ENCODE assay signal across 10 cellular contexts in genomic region chr4:76434901-76435688, GRCh38. TPM values are rescaled to one million over a fixed set of nuclear protein-coding genes. Genes with fewer than 3 reads are reported as not detected.
A peak's percentile ranks its signal among the peaks of the same experiment; 100 is the strongest.
DNase-seq lines count a peak whose midpoint lies in the region; ATAC-seq and TF ChIP-seq lines count a peak whose summit lies in the region.
"Had no signal": no experiment of that assay in that cellular context is flagged by ENCODE, and none has a peak within 500 bp of the region (broad histone marks: within the 10 kb centered on the region; RNA-seq: fewer than 3 reads in every experiment).

Gene SHROOM3, plus strand, starts transcription at chr4:76435229. Its CDS starts 824 bp downstream, at chr4:76436053.

- H3K4me3 Mint-ChIP-seq in MCF 10A (ENCODE audit: unreplicated experiment): peak within 1 kb of the TSS; percentile 65
- H3K4me3 Mint-ChIP-seq: central memory CD8-positive, alpha-beta T cell had no signal

- POLR2A ChIA-PET in MCF 10A (lab: Yijun Ruan, JAX): interaction anchor here (0.7 to 8.4 kb wide), 28 partner anchors 9 to 722 kb away, joined by 3 to 76 read pairs (median 4); partner anchors contain the start of genes CCNG2, NUP54, SCARB2 and SEPTIN11

- H3K36me3 ChIP-seq in stomach: no peaks in the 10 kb centered on the region

- no peaks in the 10 kb centered on the region for H3K9me3 Mint-ChIP-seq in MCF 10A (ENCODE audit: unreplicated experiment)
- H3K9me3 Mint-ChIP-seq: central memory CD8-positive, alpha-beta T cell had no signal

- TF ChIP-seq CTCF in MCF 10A (IDR thresholded peaks at IDR 0.05; ENCODE audit: unreplicated experiment): no peak
- TF ChIP-seq CTCF in stomach (IDR thresholded peaks at IDR 0.05): no peak

- no peaks in the 10 kb centered on the region for H3K36me3 Mint-ChIP-seq in MCF 10A (ENCODE audit: insufficient read depth, unreplicated experiment)

- no peak for ATAC-seq in GM18520 (IDR thresholded peaks at IDR 0.05; ENCODE audit: unreplicated experiment)
- no peak for ATAC-seq in HG03196 (IDR thresholded peaks at IDR 0.05; ENCODE audit: unreplicated experiment)

- peak within 1 kb of the TSS; percentile 44 for H3K27ac Mint-ChIP-seq in MCF 10A (ENCODE audit: low read depth, unreplicated experiment)

- H3K27me3 ChIP-seq in stomach: no peaks in the 10 kb centered on the region

- H3K9me3 ChIP-seq in stomach: no peaks in the 10 kb centered on the region

- no peaks in the 10 kb centered on the region for H3K27me3 Mint-ChIP-seq in MCF 10A (ENCODE audit: insufficient read depth, unreplicated experiment)

- CTCF ChIA-PET in MCF 10A (lab: Yijun Ruan, JAX): interaction anchor here (0.6 to 9.9 kb wide), 11 partner anchors 12 to 325 kb away, joined by 3 to 294 read pairs (median 3); no protein-coding TSS in a partner anchor

- peaks cover 21% of the 10 kb centered on the region for H3K4me1 Mint-ChIP-seq in MCF 10A (ENCODE audit: insufficient read depth, unreplicated experiment)
- H3K4me1 Mint-ChIP-seq: central memory CD8-positive, alpha-beta T cell had no signal

- WGBS in stomach, 5 donors: 16 to 26% (median 19%) methylated on average over 10 of the region's 10 CpGs

- H3K4me1 ChIP-seq in stomach: peaks cover 0 to 16% (median 6%) of the 10 kb centered on the region in 4 donors

- no peak for TF ChIP-seq POLR2A in stomach (IDR thresholded peaks at IDR 0.05)

- BruUV-seq in MCF 10A (replicated peaks; lab: Mats Ljungman, UMichigan): no TSS peak

- H3K27ac ChIP-seq in stomach: no peak within 1 kb of the TSS

- peak within 1 kb of the TSS in 1 of 4 donors; percentile 5 for H3K4me3 ChIP-seq in stomach

- intact Hi-C loops in MCF 10A (cut with micrococcal nuclease) (loop anchor here (5.0 to 10.0 kb wide), 2 partner anchors 312 to 610 kb away; no protein-coding TSS in a partner anchor), stomach (cut with DNase I; ENCODE audit: low total_unique reads) (loop anchor here (5.0 kb wide), 1 partner anchor 72 kb away; no protein-coding TSS in a partner anchor)

- DNase-seq in HT-29 (ENCODE audit: low spot score) (no peak), MCF 10A (ENCODE audit: unreplicated experiment) (peak; percentile 71), iris pigment epithelial cell (ENCODE audit: low read depth) (peak; percentile 14), stomach (no peak), NCI-H1694 treated with DMSO at 0.1 percent for 48 hours (lab: John Stamatoyannopoulos, UW) (no peak), hippocampal formation (lab: John Stamatoyannopoulos, UW) (no peak)

- TF ChIP-seq EP300 in stomach (IDR thresholded peaks at IDR 0.05): no peak

RNA-seq across cellular contexts. Expression of gene SHROOM3, which starts in this region (rescaled TPM):
- 62.1 and 70.6 TPM in 2 replicates for total RNA-seq in HT-29 (2014; rRNA removed; shearing (Covaris generic))
- total RNA-seq in MCF 10A (2022) (15.7 and 20.7 TPM in 2 replicates), stomach (100 to 1,000 TPM in 3 of 5 donors, 10 to 100 TPM in 2; 71.2 to 212 (median 121) TPM)
- 10 to 100 TPM in 2 of 3 donors, 1 to 10 TPM in 1; 6.1 to 18.9 (median 15.3) TPM for polyA plus RNA-seq in stomach
- total RNA-seq: T-helper 2 cell treated with Interferon-gamma antibody and Interleukin-4, amounts not matched to agents 100 ng/mL and 5 ng/mL, for 36 hours had no signal

Comparison
In these comparisons a context has a peak if more than half of its experiments do, and no peak if none do; other contexts are left out.
1. DNase-seq: peak in MCF 10A (single experiment) and iris pigment epithelial cell (single experiment); none in HT-29 (single experiment), stomach (single experiment), NCI-H1694 treated with DMSO at 0.1 percent for 48 hours (single experiment) and hippocampal formation (0 of 2).